Comparison of ENCODE assay signal across 8 cellular contexts in the genomic region with DNA sequence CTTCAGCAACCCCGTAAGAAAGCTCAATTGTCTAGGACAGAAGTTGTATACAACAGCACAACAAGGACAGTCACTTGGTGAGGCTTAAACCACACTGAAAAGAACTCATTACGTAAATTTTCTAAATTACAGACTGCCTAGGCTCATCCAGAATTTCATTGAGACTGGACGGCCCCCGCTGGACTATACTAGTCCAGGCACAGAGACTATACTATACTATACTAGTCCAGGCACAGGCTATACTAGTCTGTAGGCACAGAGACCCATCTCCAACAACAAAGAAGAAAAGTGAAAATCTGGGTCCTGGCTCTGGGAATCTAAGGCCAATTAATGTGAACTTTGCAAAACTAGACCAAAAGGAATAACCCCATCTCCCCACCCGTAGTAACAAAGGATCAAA. TPM values are rescaled to one million over a fixed set of nuclear protein-coding genes. Genes with fewer than 3 reads are reported as not detected.
A peak's percentile ranks its signal among the peaks of the same experiment; 100 is the strongest.
DNase-seq lines count a peak whose midpoint lies in the region; ATAC-seq, FAIRE-seq and TF ChIP-seq lines count a peak whose summit lies in the region.

No MANE protein-coding gene starts in this region.

- in situ Hi-C loops in HepG2 (cut with HindIII; ENCODE audit: extremely low pct_ligation_motif_present, low pct_unique_long_range_greater_than_20kb), result no loop called here

- H3K4me1 ChIP-seq in adrenal gland (replicated peaks in 1 of 2), result peaks cover 9 to 10% of the 10 kb centered on the region in 2 donors
- H3K4me1 ChIP-seq in HepG2 (ENCODE audit: insufficient read depth, low read length), result peaks cover 35% of the 10 kb centered on the region
- H3K4me1 ChIP-seq in tibial nerve, result peaks cover 0 to 20% (median 6%) of the 10 kb centered on the region in 4 donors

- intact Hi-C loops in adrenal gland (cut with DNase I), result no loop called here
- intact Hi-C loops in HepG2 (cut with micrococcal nuclease; ENCODE audit: unreplicated experiment), result loop anchor here (2.0 kb wide), 2 partner anchors 17 to 39 kb away; partner anchors contain the start of gene ZNF888

- TF ChIP-seq CTCF in adrenal gland (IDR thresholded peaks at IDR 0.05) (no peak), HepG2 (CRISPR knock-in tag; IDR thresholded peaks at IDR 0.05) (no peak), tibial nerve (IDR thresholded peaks at IDR 0.05) (no peak)

- H3K4me3 ChIP-seq in adrenal gland (peak overlapping the region in 3 of 4 donors; percentile 36 to 78 (median 65)), HepG2 (replicated peaks in 1 of 3; ENCODE audit: insufficient read depth in 1 of 3, low read depth in 2 of 3, low read length in 3 of 3) (peak overlapping the region; percentile 79 to 98 (median 80)), tibial nerve (peak overlapping the region; percentile 48 to 74 (median 60))

- FAIRE-seq in HepG2 (lab: Jason Lieb, UNC), result no peak

- TF ChIP-seq RAD21 in HepG2 (CRISPR knock-in tag; IDR thresholded peaks at IDR 0.05), result no peak

- H3K9me3 Mint-ChIP-seq in activated CD4-positive, alpha-beta T cell treated with anti-CD3 and anti-CD28 coated beads, Interleukin-2, amount 10 ng/mL, durations not matched to agents 7 days and 5 days, result peaks cover 42% of the 10 kb centered on the region

- H3K27ac Mint-ChIP-seq in activated CD4-positive, alpha-beta T cell treated with anti-CD3 and anti-CD28 coated beads, Interleukin-2, amount 10 ng/mL, durations not matched to agents 7 days and 5 days, result peak overlapping the region; percentile 97

- CTCF ChIA-PET in activated CD4-positive, alpha-beta T cell treated with anti-CD3 and anti-CD28 coated beads, Interleukin-2, amount 10 ng/mL, durations not matched to agents 7 days and 5 days (lab: Charles Lee), result no interaction called here
- CTCF ChIA-PET in HepG2 (lab: Yijun Ruan, JAX; ENCODE audit: low intra/inter-chr PET ratio, low total read pairs), result no interaction called here

- peak overlapping the region; percentile 12 for H2AFZ ChIP-seq in HepG2 (ENCODE audit: low read length)

- POLR2A ChIA-PET in activated CD4-positive, alpha-beta T cell treated with anti-CD3 and anti-CD28 coated beads, Interleukin-2, amount 10 ng/mL, durations not matched to agents 7 days and 5 days (lab: Charles Lee), result no interaction called here
- POLR2A ChIA-PET in HepG2 (lab: Yijun Ruan, JAX), result no interaction called here

- H3K36me3 Mint-ChIP-seq in activated CD4-positive, alpha-beta T cell treated with anti-CD3 and anti-CD28 coated beads, Interleukin-2, amount 10 ng/mL, durations not matched to agents 7 days and 5 days (ENCODE audit: low read depth), result peaks cover 53% of the 10 kb centered on the region

- TF ChIP-seq POLR2A in adrenal gland (IDR thresholded peaks at IDR 0.05), result no peak
- TF ChIP-seq POLR2A in HepG2 (IDR thresholded peaks at IDR 0.05; ENCODE audit: insufficient read depth in 1 of 2, low read depth in 2 of 2, low read length in 2 of 2), result no peak
- no peak for TF ChIP-seq POLR2A in tibial nerve (IDR thresholded peaks at IDR 0.05)

- H3K4me1 Mint-ChIP-seq in activated CD4-positive, alpha-beta T cell treated with anti-CD3 and anti-CD28 coated beads, Interleukin-2, amount 10 ng/mL, durations not matched to agents 7 days and 5 days, result peaks cover 32% of the 10 kb centered on the region

- H3K9me3 ChIP-seq in adrenal gland (replicated peaks in 1 of 3) (no peaks in the 10 kb centered on the region), HepG2 (ENCODE audit: low read length) (peaks cover 22% of the 10 kb centered on the region; the same call in 1 of the 2 replicates), tibial nerve (peaks cover 0 to 39% (median 0%) of the 10 kb centered on the region in 4 donors)

- ATAC-seq in HepG2 (peak; percentile 51), HG02623 (IDR thresholded peaks at IDR 0.05; ENCODE audit: unreplicated experiment) (no peak), HG03432 (IDR thresholded peaks at IDR 0.05; ENCODE audit: unreplicated experiment) (no peak)

- DNase-seq in activated CD4-positive, alpha-beta T cell treated with anti-CD3 and anti-CD28 coated beads, Interleukin-2, amount 10 ng/mL, durations not matched to agents 7 days and 5 days, result no peak
- DNase-seq in activated CD4-positive, alpha-beta T cell treated with anti-CD3 and anti-CD28 coated beads for 48 hours, result no peak
- DNase-seq in adrenal gland, result no peak
- peak; percentile 1 for DNase-seq in HepG2 (ENCODE audit: low spot score)
- no peak for DNase-seq in tibial nerve (ENCODE audit: low spot score in 2 of 2)
- no peak for DNase-seq in H4 (ENCODE audit: low spot score)

- no peaks in the 10 kb centered on the region for H3K27me3 Mint-ChIP-seq in activated CD4-positive, alpha-beta T cell treated with anti-CD3 and anti-CD28 coated beads, Interleukin-2, amount 10 ng/mL, durations not matched to agents 7 days and 5 days

- H3K79me2 ChIP-seq in HepG2 (ENCODE audit: insufficient read depth, low read length), result peaks cover 35% of the 10 kb centered on the region

- BruUV-seq in HepG2 (replicated peaks; lab: Mats Ljungman, UMichigan), result no TSS peak

- no peaks in the 10 kb centered on the region for H3K27me3 ChIP-seq in adrenal gland
- H3K27me3 ChIP-seq in HepG2 (ENCODE audit: control insufficient read depth in 1 of 2, insufficient read depth in 2 of 2, low read length in 2 of 2), result no peaks in the 10 kb centered on the region; a peak in 1 of 5 replicates
- no peaks in the 10 kb centered on the region for H3K27me3 ChIP-seq in tibial nerve

- H3K27ac ChIP-seq in adrenal gland (peak overlapping the region; percentile 77 to 83 (median 81)), HepG2 (ENCODE audit: extremely low read length, insufficient read depth, low read length) (peak overlapping the region; percentile 75), tibial nerve (peak overlapping the region; percentile 29 to 78 (median 75))

- peak overlapping the region; percentile 74 for H3K9ac ChIP-seq in HepG2 (ENCODE audit: insufficient read depth, low read depth, low read length)

- H4K20me1 ChIP-seq in HepG2 (ENCODE audit: insufficient read depth, low read length), result no peaks in the 10 kb centered on the region

- peak overlapping the region; percentile 96 for H3K4me3 Mint-ChIP-seq in activated CD4-positive, alpha-beta T cell treated with anti-CD3 and anti-CD28 coated beads, Interleukin-2, amount 10 ng/mL, durations not matched to agents 7 days and 5 days

- WGBS in adrenal gland, 4 donors, result 27 to 35% (median 29%) methylated on average over 5 of the region's 5 CpGs
- 12% methylated on average over 5 of the region's 5 CpGs for WGBS in HepG2 (ENCODE audit: low lambda C conversion rate)
- 13% methylated on average over 5 of the region's 5 CpGs for WGBS in tibial nerve, 2 donors

- H3K36me3 ChIP-seq in adrenal gland (replicated peaks in 1 of 2), result no peaks in the 10 kb centered on the region
- peaks cover 4 to 26% of the 10 kb centered on the region in 2 experiments; a peak in 4 of 5 replicates for H3K36me3 ChIP-seq in HepG2 (replicated peaks in 1 of 2; ENCODE audit: control insufficient read depth in 1 of 2, insufficient read depth in 2 of 2, low read length in 2 of 2)
- H3K36me3 ChIP-seq in tibial nerve, result peaks cover 0 to 38% (median 0%) of the 10 kb centered on the region in 3 donors

- TF ChIP-seq EP300 in HepG2 (IDR thresholded peaks at IDR 0.05; ENCODE audit: low read depth in 2 of 2, low read length in 2 of 2), result no peak
- no peak for TF ChIP-seq EP300 in HepG2 (CRISPR knock-in tag; IDR thresholded peaks at IDR 0.05; ENCODE audit: borderline replicate concordance)
- no peak for TF ChIP-seq EP300 in tibial nerve (IDR thresholded peaks at IDR 0.05)

- peak overlapping the region; percentile 70 for H3K4me2 ChIP-seq in HepG2 (ENCODE audit: low read depth, low read length)

RNA-seq across cellular contexts. Expression of gene ZNF816, which starts 0.7 kb away (rescaled TPM):
- 10 to 100 TPM; 14.0 to 14.5 TPM for total RNA-seq in activated CD4-positive, alpha-beta T cell treated with anti-CD3 and anti-CD28 coated beads, Interleukin-2, amount 10 ng/mL, durations not matched to agents 7 days and 5 days
- total RNA-seq in adrenal gland (10 to 100 TPM in 5 of 8 donors, 1 to 10 TPM in 3; 4.2 to 29.3 (median 12.6) TPM), HepG2 (2016; rRNA removed; fragmentation: Illumina TruSeq; extraction: Trizol) (14.1 and 23.1 TPM in 2 replicates), tibial nerve (10 to 100 TPM in 3 of 4 donors, 1 to 10 TPM in 1; 3.7 to 23.0 (median 13.5) TPM)
- polyA plus RNA-seq in adrenal gland (10 to 100 TPM in 1 of 3 donors, 1 to 10 TPM in 2; 2.3 to 13.1 (median 4.3) TPM), HepG2 (2011; rRNA removed) (5.2 and 6.5 TPM in 2 replicates)
- total RNA-seq in HepG2 (2016; cell fraction: cytosol; rRNA removed; fragmentation: Illumina TruSeq; extraction: Trizol; ENCODE audit: low read depth), result 2.5 and 3.3 TPM in 2 replicates
- total RNA-seq in HepG2 (2016; cell fraction: insoluble cytoplasmic fraction; rRNA removed; fragmentation: Illumina TruSeq; extraction: Trizol), result 15.1 and 26.6 TPM in 2 replicates
- 6.9 and 9.8 TPM in 2 replicates for total RNA-seq in HepG2 (2016; cell fraction: membrane; rRNA removed; fragmentation: Illumina TruSeq; extraction: Trizol)
- total RNA-seq in HepG2 (2016; cell fraction: nucleus; rRNA removed; fragmentation: Illumina TruSeq; extraction: Trizol), result 9.8 and 11.9 TPM in 2 replicates
- polyA plus RNA-seq in HepG2 (2011; cell fraction: cytosol; rRNA removed), result 3.0 and 5.7 TPM in 2 replicates
- 4.4 and 6.1 TPM in 2 replicates for polyA plus RNA-seq in HepG2 (2011; cell fraction: nucleus; rRNA removed)
- 6.0 and 8.5 TPM in 2 replicates for polyA plus RNA-seq in HepG2 (2012)
- 0.46 TPM in 2 replicates for polyA plus RNA-seq in HepG2 (2016; cell fraction: cytosol; fragmentation: Illumina TruSeq; extraction: Trizol; ENCODE audit: low read depth)
- 10.2 and 10.9 TPM in 2 replicates for polyA plus RNA-seq in HepG2 (2016; cell fraction: insoluble cytoplasmic fraction; fragmentation: Illumina TruSeq; extraction: Trizol; ENCODE audit: low read depth)
- 1.1 and 1.4 TPM in 2 replicates for polyA plus RNA-seq in HepG2 (2016; cell fraction: membrane; fragmentation: Illumina TruSeq; extraction: Trizol; ENCODE audit: low read depth)
- 8.3 and 9.0 TPM in 2 replicates for polyA plus RNA-seq in HepG2 (2016; cell fraction: nucleus; fragmentation: Illumina TruSeq; extraction: Trizol; ENCODE audit: insufficient read depth, low read depth)
- 2.0 and 3.8 TPM in 2 replicates for polyA minus RNA-seq in HepG2 (2011; rRNA and poly(A)+ RNA removed; ENCODE audit: low replicate concordance)
- polyA minus RNA-seq in HepG2 (2011; cell fraction: cytosol; rRNA and poly(A)+ RNA removed), result 7.4 and 11.6 TPM in 2 replicates
- 11.7 and 18.5 TPM in 2 replicates for polyA minus RNA-seq in HepG2 (2011; cell fraction: nucleus; rRNA and poly(A)+ RNA removed)
- total RNA-seq in H4 (2014; rRNA removed; shearing (Covaris generic)), result 15.5 and 17.1 TPM in 2 replicates

RNA-seq across cellular contexts. Expression of gene ZNF888, which starts 38.8 kb away (rescaled TPM):
- total RNA-seq in activated CD4-positive, alpha-beta T cell treated with anti-CD3 and anti-CD28 coated beads, Interleukin-2, amount 10 ng/mL, durations not matched to agents 7 days and 5 days, result 1 to 10 TPM; 7.7 to 7.8 TPM
- total RNA-seq in adrenal gland, result 1 to 10 TPM; 2.2 to 9.0 (median 4.8) TPM
- 1 to 10 TPM; 2.6 to 4.7 (median 4.0) TPM for polyA plus RNA-seq in adrenal gland
- 7.6 and 10.4 TPM in 2 replicates for total RNA-seq in HepG2 (2016; rRNA removed; fragmentation: Illumina TruSeq; extraction: Trizol)
- 0.51 and 1.5 TPM in 2 replicates for total RNA-seq in HepG2 (2016; cell fraction: cytosol; rRNA removed; fragmentation: Illumina TruSeq; extraction: Trizol; ENCODE audit: low read depth)
- 6.1 and 9.5 TPM in 2 replicates for total RNA-seq in HepG2 (2016; cell fraction: insoluble cytoplasmic fraction; rRNA removed; fragmentation: Illumina TruSeq; extraction: Trizol)
- 2.8 and 3.0 TPM in 2 replicates for total RNA-seq in HepG2 (2016; cell fraction: membrane; rRNA removed; fragmentation: Illumina TruSeq; extraction: Trizol)
- total RNA-seq in HepG2 (2016; cell fraction: nucleus; rRNA removed; fragmentation: Illumina TruSeq; extraction: Trizol), result 5.6 and 6.6 TPM in 2 replicates
- 1.7 TPM in 2 replicates for polyA plus RNA-seq in HepG2 (2011; rRNA removed)
- polyA plus RNA-seq in HepG2 (2011; cell fraction: cytosol; rRNA removed), result 0.59 and 1.1 TPM in 2 replicates
- polyA plus RNA-seq in HepG2 (2011; cell fraction: nucleus; rRNA removed), result 1.6 and 2.7 TPM in 2 replicates
- 2.5 and 3.0 TPM in 2 replicates for polyA plus RNA-seq in HepG2 (2012)
- 0.15 and 0.21 TPM in 2 replicates for polyA plus RNA-seq in HepG2 (2016; cell fraction: cytosol; fragmentation: Illumina TruSeq; extraction: Trizol; ENCODE audit: low read depth)
- 4.2 and 4.7 TPM in 2 replicates for polyA plus RNA-seq in HepG2 (2016; cell fraction: insoluble cytoplasmic fraction; fragmentation: Illumina TruSeq; extraction: Trizol; ENCODE audit: low read depth)
- 0.56 and 0.72 TPM in 2 replicates for polyA plus RNA-seq in HepG2 (2016; cell fraction: membrane; fragmentation: Illumina TruSeq; extraction: Trizol; ENCODE audit: low read depth)
- 7.9 and 10.0 TPM in 2 replicates for polyA plus RNA-seq in HepG2 (2016; cell fraction: nucleus; fragmentation: Illumina TruSeq; extraction: Trizol; ENCODE audit: insufficient read depth, low read depth)
- 1.3 and 1.8 TPM in 2 replicates for polyA minus RNA-seq in HepG2 (2011; rRNA and poly(A)+ RNA removed; ENCODE audit: low replicate concordance)
- polyA minus RNA-seq in HepG2 (2011; cell fraction: cytosol; rRNA and poly(A)+ RNA removed), result 2.3 and 2.8 TPM in 2 replicates
- polyA minus RNA-seq in HepG2 (2011; cell fraction: nucleus; rRNA and poly(A)+ RNA removed), result 8.8 and 11.4 TPM in 2 replicates
- total RNA-seq in tibial nerve, result 1 to 10 TPM; 1.9 to 4.6 (median 2.9) TPM
- total RNA-seq in H4 (2014; rRNA removed; shearing (Covaris generic)), result 7.3 and 7.6 TPM in 2 replicates

RNA-seq across cellular contexts. Expression of gene ERVV-1, which starts 51.7 kb away (rescaled TPM):
- not detected for total RNA-seq in activated CD4-positive, alpha-beta T cell treated with anti-CD3 and anti-CD28 coated beads, Interleukin-2, amount 10 ng/mL, durations not matched to agents 7 days and 5 days
- total RNA-seq in adrenal gland (not detected), HepG2 (2016; rRNA removed; fragmentation: Illumina TruSeq; extraction: Trizol) (not detected in 2 replicates), tibial nerve (not detected)
- polyA plus RNA-seq in adrenal gland (not detected), HepG2 (2011; rRNA removed) (not detected in 2 replicates)
- total RNA-seq in HepG2 (2016; cell fraction: cytosol; rRNA removed; fragmentation: Illumina TruSeq; extraction: Trizol; ENCODE audit: low read depth), result not detected in 2 replicates
- total RNA-seq in HepG2 (2016; cell fraction: insoluble cytoplasmic fraction; rRNA removed; fragmentation: Illumina TruSeq; extraction: Trizol), result not detected in 2 replicates
- total RNA-seq in HepG2 (2016; cell fraction: membrane; rRNA removed; fragmentation: Illumina TruSeq; extraction: Trizol), result not detected in 2 replicates
- total RNA-seq in HepG2 (2016; cell fraction: nucleus; rRNA removed; fragmentation: Illumina TruSeq; extraction: Trizol), result not detected in 2 replicates
- polyA plus RNA-seq in HepG2 (2011; cell fraction: cytosol; rRNA removed), result not detected in 2 replicates
- polyA plus RNA-seq in HepG2 (2011; cell fraction: nucleus; rRNA removed), result not detected in 2 replicates
- not detected in 2 replicates for polyA plus RNA-seq in HepG2 (2012)
- not detected in 2 replicates for polyA plus RNA-seq in HepG2 (2016; cell fraction: cytosol; fragmentation: Illumina TruSeq; extraction: Trizol; ENCODE audit: low read depth)
- not detected in 2 replicates for polyA plus RNA-seq in HepG2 (2016; cell fraction: insoluble cytoplasmic fraction; fragmentation: Illumina TruSeq; extraction: Trizol; ENCODE audit: low read depth)
- polyA plus RNA-seq in HepG2 (2016; cell fraction: membrane; fragmentation: Illumina TruSeq; extraction: Trizol; ENCODE audit: low read depth), result not detected in 2 replicates
- polyA plus RNA-seq in HepG2 (2016; cell fraction: nucleus; fragmentation: Illumina TruSeq; extraction: Trizol; ENCODE audit: insufficient read depth, low read depth), result not detected in 2 replicates
- not detected in 2 replicates for polyA minus RNA-seq in HepG2 (2011; rRNA and poly(A)+ RNA removed; ENCODE audit: low replicate concordance)
- polyA minus RNA-seq in HepG2 (2011; cell fraction: cytosol; rRNA and poly(A)+ RNA removed), result not detected in 2 replicates
- polyA minus RNA-seq in HepG2 (2011; cell fraction: nucleus; rRNA and poly(A)+ RNA removed), result not detected in 2 replicates
- not detected in 2 replicates for total RNA-seq in H4 (2014; rRNA removed; shearing (Covaris generic))
